ENCODE assay signal across 13 cellular contexts in genomic region chr2:216696321-216696720, GRCh38. TPM values are rescaled to one million over a fixed set of nuclear protein-coding genes. Genes with fewer than 3 reads are reported as not detected.
DNase-seq lines count a peak whose midpoint lies in the region; ATAC-seq and TF ChIP-seq lines count a peak whose summit lies in the region.
"Had no signal": no experiment of that assay in that cellular context is flagged by ENCODE, and none has a peak within 500 bp of the region (broad histone marks: within the 10 kb centered on the region; RNA-seq: fewer than 3 reads in every experiment).

No MANE protein-coding gene starts in this region.

- no peak overlapping the region for H3K27ac Mint-ChIP-seq in GM23338
- H3K27ac Mint-ChIP-seq: activated CD8-positive, alpha-beta T cell treated with anti-CD3 and anti-CD28 coated beads, Interleukin-2, amount 10 ng/mL, durations not matched to agents 7 days and 5 days; naive thymus-derived CD8-positive, alpha-beta T cell had no signal

- H3K9me3 ChIP-seq in OCI-LY3 (ENCODE audit: insufficient read depth, low read length), result no peaks in the 10 kb centered on the region
- H3K9me3 ChIP-seq in gastroesophageal sphincter, result no peaks in the 10 kb centered on the region
- H3K9me3 ChIP-seq in gastrocnemius medialis, result no peaks in the 10 kb centered on the region
- H3K9me3 ChIP-seq: right lobe of liver had no signal

- H2AFZ ChIP-seq in GM23338, result no peak overlapping the region
- H2AFZ ChIP-seq in OCI-LY3 (ENCODE audit: low read depth, low read length), result no peak overlapping the region

- TF ChIP-seq POLR2A in gastroesophageal sphincter (IDR thresholded peaks at IDR 0.05), result no peak
- TF ChIP-seq POLR2A in gastrocnemius medialis (IDR thresholded peaks at IDR 0.05), result no peak

- H3K4me3 ChIP-seq in GM23338, result peak overlapping the region; percentile 77; the same call in 1 of the 2 replicates
- H3K4me3 ChIP-seq in OCI-LY3 (ENCODE audit: low read length), result no peak overlapping the region
- H3K4me3 ChIP-seq in gastroesophageal sphincter, result no peak overlapping the region
- H3K4me3 ChIP-seq in gastrocnemius medialis, result no peak overlapping the region
- H3K4me3 ChIP-seq: right lobe of liver had no signal

- intact Hi-C loops in gastrocnemius medialis (cut with DNase I; ENCODE audit: low total_unique reads), result loop anchor here (5.0 to 10.0 kb wide), 5 partner anchors 361 to 1208 kb away; no protein-coding TSS in a partner anchor

- peaks cover 23% of the 10 kb centered on the region for H3K27me3 Mint-ChIP-seq in GM23338 (ENCODE audit: insufficient read depth, low read depth, poor library complexity)

- no peak overlapping the region for H3K27ac ChIP-seq in GM23338 (ENCODE audit: low read depth)
- no peak overlapping the region for H3K27ac ChIP-seq in OCI-LY3 (ENCODE audit: low read length)
- peak overlapping the region; percentile 30 to 93 (median 92) for H3K27ac ChIP-seq in gastroesophageal sphincter
- H3K27ac ChIP-seq in gastrocnemius medialis, result peak overlapping the region; percentile 93 to 95 (median 93)
- H3K27ac ChIP-seq: right lobe of liver had no signal

- DNase-seq in GM23338 (ENCODE audit: low spot score), result no peak
- DNase-seq in gastrocnemius medialis, result no peak
- DNase-seq in stimulated activated CD4-positive, alpha-beta T cell treated with anti-CD3 and anti-CD28 coated beads, Interleukin-15, amount 100 ng/mL, for 24 hours, result no peak
- no peak for DNase-seq in activated naive CD4-positive, alpha-beta T cell treated with anti-CD3 and anti-CD28 coated beads, Interleukin-2, amount 50 U/mL, for 16 hours
- DNase-seq: activated CD8-positive, alpha-beta T cell treated with anti-CD3 and anti-CD28 coated beads, Interleukin-2, amount 10 ng/mL, durations not matched to agents 7 days and 5 days; cortex of kidney; right lobe of liver; stimulated activated CD4-positive, alpha-beta T cell treated with anti-CD3 and anti-CD28 coated beads, Interleukin-4, amount 100 ng/mL, for 24 hours had no signal

- no peaks in the 10 kb centered on the region for H3K36me3 ChIP-seq in GM23338 (ENCODE audit: insufficient read depth)
- no peaks in the 10 kb centered on the region for H3K36me3 ChIP-seq in OCI-LY3 (replicated peaks; ENCODE audit: low read depth, low read length)
- no peaks in the 10 kb centered on the region for H3K36me3 ChIP-seq in gastroesophageal sphincter
- H3K36me3 ChIP-seq in gastrocnemius medialis, result no peaks in the 10 kb centered on the region
- H3K36me3 ChIP-seq: right lobe of liver had no signal

- H3F3A ChIP-seq in GM23338 (replicated peaks; ENCODE audit: low read depth), result 0 out of 2 replicates have a peak, but pooled peaks cover 4% of the 10 kb centered on the region

- H3K4me3 Mint-ChIP-seq in GM23338, result peak overlapping the region; percentile 84; the same call in 1 of the 3 replicates
- H3K4me3 Mint-ChIP-seq: activated CD8-positive, alpha-beta T cell treated with anti-CD3 and anti-CD28 coated beads, Interleukin-2, amount 10 ng/mL, durations not matched to agents 7 days and 5 days had no signal

- no peak for ATAC-seq in GM23338
- ATAC-seq in gastroesophageal sphincter, result no peak
- no peak for ATAC-seq in gastrocnemius medialis
- ATAC-seq in HG03095 (IDR thresholded peaks at IDR 0.05; ENCODE audit: unreplicated experiment), result no peak
- ATAC-seq: activated CD8-positive, alpha-beta T cell treated with anti-CD3 and anti-CD28 coated beads, Interleukin-2, amount 10 ng/mL, durations not matched to agents 7 days and 5 days; naive thymus-derived CD8-positive, alpha-beta T cell; right lobe of liver had no signal

- H3K4me1 Mint-ChIP-seq in GM23338, result peaks cover 19% of the 10 kb centered on the region

- TF ChIP-seq CTCF in GM23338 (conservative IDR thresholded peaks at IDR 0.05; ENCODE audit: low read depth in 2 of 2) (no peak), OCI-LY3 (IDR thresholded peaks at IDR 0.05; ENCODE audit: low read depth, low read length) (no peak), gastroesophageal sphincter (IDR thresholded peaks at IDR 0.05) (no peak), gastrocnemius medialis (IDR thresholded peaks at IDR 0.05 in 4 of 5, conservative IDR thresholded peaks at IDR 0.05 in 1 of 5) (no peak)

- H3K9ac ChIP-seq in OCI-LY3 (ENCODE audit: low read length), result no peak overlapping the region

- H3K9me3 Mint-ChIP-seq in GM23338, result no peaks in the 10 kb centered on the region

- WGBS in gastroesophageal sphincter (ENCODE audit: low coverage in 1 of 2), 2 donors, result 20 to 56% methylated on average over 1 of the region's 1 CpG

- H3K4me1 ChIP-seq in GM23338 (ENCODE audit: insufficient read depth) (peaks cover 10% of the 10 kb centered on the region), OCI-LY3 (ENCODE audit: low read length) (0 out of 2 replicates have a peak, but pooled peaks cover 6% of the 10 kb centered on the region), gastroesophageal sphincter (peaks cover 5 to 83% (median 9%) of the 10 kb centered on the region in 3 donors), gastrocnemius medialis (peaks cover 66 to 70% of the 10 kb centered on the region in 2 donors)

- H4K20me1 ChIP-seq in GM23338 (replicated peaks; ENCODE audit: insufficient read depth) (no peaks in the 10 kb centered on the region), OCI-LY3 (ENCODE audit: insufficient read depth, low read length) (no peaks in the 10 kb centered on the region)

- no peaks in the 10 kb centered on the region for H3K9me2 ChIP-seq in GM23338 (ENCODE audit: insufficient read depth)

- H3K27me3 ChIP-seq in GM23338 (ENCODE audit: insufficient read depth) (peaks cover 30% of the 10 kb centered on the region), OCI-LY3 (ENCODE audit: low read depth, low read length) (peaks cover 19% of the 10 kb centered on the region), gastroesophageal sphincter (peaks cover 11% of the 10 kb centered on the region), gastrocnemius medialis (no peaks in the 10 kb centered on the region)

- H3K4me2 ChIP-seq in GM23338 (no peak overlapping the region), OCI-LY3 (ENCODE audit: low read length) (0 out of 2 replicates have a peak overlapping the region, but pooled peaks have one; percentile 39)

- H3K79me2 ChIP-seq in GM23338 (replicated peaks; ENCODE audit: insufficient read depth) (no peaks in the 10 kb centered on the region), OCI-LY3 (ENCODE audit: low read length) (no peaks in the 10 kb centered on the region)

- in situ Hi-C loops in gastrocnemius medialis (cut with MboI; ENCODE audit: low sequenced_read_pairs in 4 of 4), result loop anchor here (5.0 to 25.0 kb wide), 8 partner anchors 116 to 1018 kb away; no protein-coding TSS in a partner anchor

- no peaks in the 10 kb centered on the region for H3K36me3 Mint-ChIP-seq in GM23338 (ENCODE audit: low read depth)

- TF ChIP-seq EP300 in gastroesophageal sphincter (IDR thresholded peaks at IDR 0.05), result no peak

TF ChIP-seq in GM23338, 12 proteins besides CTCF, POLR2A, EP300 and RAD21:
- TF ChIP-seq REST (IDR thresholded peaks at IDR 0.05; ENCODE audit: unreplicated experiment) (no peak), EZH2 (IDR thresholded peaks at IDR 0.05; ENCODE audit: low read depth, unreplicated experiment) (no peak), EZH2phosphoT487 (IDR thresholded peaks at IDR 0.05; ENCODE audit: unreplicated experiment) (no peak), ZNF331 (CRISPR knock-in tag; IDR thresholded peaks at IDR 0.05; ENCODE audit: low read depth) (no peak), ETS1 (IDR thresholded peaks at IDR 0.05) (no peak), JUNB (IDR thresholded peaks at IDR 0.05; ENCODE audit: unreplicated experiment) (no peak), ZNF114 (CRISPR knock-in tag; IDR thresholded peaks at IDR 0.05) (no peak), CREB1 (CRISPR knock-in tag; IDR thresholded peaks at IDR 0.05; ENCODE audit: low read depth) (no peak), STAT1 (IDR thresholded peaks at IDR 0.05; ENCODE audit: unreplicated experiment) (no peak), NANOG (IDR thresholded peaks at IDR 0.05; ENCODE audit: borderline replicate concordance) (no peak), POLR2AphosphoS5 (IDR thresholded peaks at IDR 0.05; ENCODE audit: low read depth) (no peak)

RNA-seq across cellular contexts. Expression of gene IGFBP5, which starts 1.0 kb away (rescaled TPM):
- total RNA-seq in GM23338 (2014; rRNA removed; shearing (Covaris generic)), result 0.74 and 2.5 TPM in 2 replicates
- 0.43 and 0.70 TPM in 2 replicates for polyA plus RNA-seq in GM23338 (2016; fragmentation: Nextera tagmentation; extraction: Ambion mirVana)
- 1,000 to 10,000 TPM in 1 of 4 donors, 100 to 1,000 TPM in 3; 313 to 1,402 (median 682) TPM for total RNA-seq in gastroesophageal sphincter
- total RNA-seq in gastrocnemius medialis, result 100 to 1,000 TPM in 3 of 4 donors, 10 to 100 TPM in 1; 99.5 to 550 (median 279) TPM
- total RNA-seq: HepG2; naive thymus-derived CD8-positive, alpha-beta T cell had no signal
- polyA plus RNA-seq: naive thymus-derived CD8-positive, alpha-beta T cell had no signal

Comparison
In these comparisons a context has a peak if more than half of its experiments do, and no peak if none do; other contexts are left out.
1. H3K27ac ChIP-seq: peak in gastroesophageal sphincter (4 of 4) and gastrocnemius medialis (4 of 4); none in GM23338 (single experiment) and OCI-LY3 (single experiment).
2. RNA of gene IGFBP5, which starts 1.0 kb away (total RNA-seq): 313 to 1,402 TPM in gastroesophageal sphincter and 99.5 to 550 TPM in gastrocnemius medialis; 0.74 to 2.5 TPM in GM23338; every median in the first group is over 10 times any median in the second.